Comparison of ENCODE assay signal across 20 cellular contexts in genomic region chr7:117603627-117604026, GRCh38.
"Had no signal": no experiment of that assay in that cellular context is flagged by ENCODE, and none has a peak within 500 bp of the region (broad histone marks: within the 10 kb centered on the region; RNA-seq: fewer than 3 reads in every experiment).

No MANE protein-coding gene starts in this region.

- ATAC-seq: Panc1, PC-3 had no signal

- H3K36me3 ChIP-seq: SJSA1 had no signal

- H3K4me1 ChIP-seq: SJSA1 had no signal

- H3K4me3 ChIP-seq: SJSA1, SK-N-MC had no signal

- DNase-seq: Kasumi-1, KBM-7, NCI-H1105, NCI-H1417, NCI-H1436 treated with DMSO at 0.1 percent for 48 hours, NCI-H1694, NCI-H1930, NCI-H2081, NCI-H2107, NCI-H2227 treated with DMSO at 0.1 percent for 48 hours, NCI-H524, NCI-H526 treated with DMSO at 0.1 percent for 48 hours, NCI-H748 treated with DMSO at 0.1 percent for 48 hours, PC-3, Right ventricle myocardium superior, SIG-M5 had no signal

- H3K9me3 ChIP-seq: SJSA1 had no signal

- H3K27ac ChIP-seq: HL-60, SJSA1, SK-N-MC had no signal
